Comparison of ENCODE assay signal across 1 cellular context in the genomic region with DNA sequence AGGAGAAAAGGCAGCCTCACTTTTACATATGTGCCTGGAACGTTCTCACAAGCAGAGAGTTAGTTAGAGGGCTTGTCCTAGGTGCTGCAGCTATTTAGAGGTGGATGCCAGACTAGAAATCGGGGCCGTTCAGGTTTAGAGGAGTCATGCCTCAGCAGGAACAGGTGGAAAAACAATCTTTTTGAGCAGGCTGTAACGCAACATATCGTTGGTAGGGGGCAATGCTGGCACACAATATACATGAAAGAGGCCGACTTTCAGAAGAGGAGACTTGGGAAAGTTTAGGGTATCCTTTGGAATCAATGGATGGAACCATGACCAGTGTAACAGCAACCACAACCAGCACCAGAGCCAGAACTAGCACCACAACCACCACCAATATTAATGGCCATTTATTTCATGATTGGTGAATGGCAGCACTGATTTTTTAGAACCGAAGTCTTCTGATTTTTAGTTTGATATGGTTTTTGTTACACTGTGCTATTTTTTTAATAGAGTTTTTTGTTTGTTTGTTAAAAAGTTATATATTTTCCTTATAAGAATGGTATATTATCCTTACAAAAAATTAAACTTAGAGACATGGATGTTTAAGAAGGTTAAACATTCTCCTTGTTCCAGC.
TF ChIP-seq lines count a peak whose summit lies in the region.

No MANE protein-coding gene starts in this region.

TF ChIP-seq in IMR-90, 13 proteins besides CTCF, POLR2A, EP300 and RAD21 (continued from another document):
- no peak for TF ChIP-seq ELK1 (IDR thresholded peaks at IDR 0.05; ENCODE audit: borderline replicate concordance, low read depth, low read length)
